In the genomic region with DNA sequence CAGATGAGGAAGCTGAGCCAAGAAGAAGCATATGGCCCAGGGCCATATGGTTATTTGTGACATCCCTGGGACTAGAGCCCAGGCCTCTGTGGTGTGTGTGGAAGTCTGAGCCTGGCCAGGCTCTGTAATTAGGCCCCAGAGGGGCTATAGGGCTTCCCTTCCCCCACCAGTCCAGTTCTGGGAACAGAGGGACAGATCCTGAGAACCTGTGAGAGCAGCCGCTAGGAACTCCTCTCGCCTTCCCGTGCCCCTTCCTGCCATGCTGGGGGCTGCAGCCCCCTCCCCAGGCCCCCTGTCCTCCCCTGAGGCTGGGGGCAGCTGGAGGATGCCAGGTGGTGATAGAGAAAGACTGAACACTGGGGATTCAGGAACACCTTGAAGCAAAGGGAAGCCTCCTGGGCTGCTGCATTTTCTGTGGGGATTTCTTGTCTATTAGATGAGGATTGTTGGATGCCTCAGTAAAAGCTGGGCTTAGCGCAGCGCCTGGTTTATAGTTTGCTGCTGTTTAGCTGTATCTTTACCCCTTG, we compare ENCODE assay signal across 11 cellular contexts. TPM values are rescaled to one million over a fixed set of nuclear protein-coding genes. Genes with fewer than 3 reads are reported as not detected.
DNase-seq lines count a peak whose midpoint lies in the region; ATAC-seq and TF ChIP-seq lines count a peak whose summit lies in the region.
"Had no signal": no experiment of that assay in that cellular context is flagged by ENCODE, and none has a peak within 500 bp of the region (broad histone marks: within the 10 kb centered on the region; RNA-seq: fewer than 3 reads in every experiment).

No MANE protein-coding gene starts in this region.

- peaks cover 6% of the 10 kb centered on the region for H3K9me3 Mint-ChIP-seq in activated naive CD8-positive, alpha-beta T cell (ENCODE audit: low read depth)
- H3K9me3 Mint-ChIP-seq in activated naive CD8-positive, alpha-beta T cell treated with anti-CD3 and anti-CD28 coated beads for 36 hours: peaks cover 4% of the 10 kb centered on the region
- peaks cover 11% of the 10 kb centered on the region for H3K9me3 Mint-ChIP-seq in nephron
- no peaks in the 10 kb centered on the region for H3K9me3 Mint-ChIP-seq in activated CD8-positive, alpha-beta T cell treated with anti-CD3 and anti-CD28 coated beads, Interleukin-2, amount 10 ng/mL, durations not matched to agents 7 days and 5 days (ENCODE audit: insufficient read depth)
- H3K9me3 Mint-ChIP-seq in Calu3 (ENCODE audit: low read depth, unreplicated experiment): peaks cover 2% of the 10 kb centered on the region

- H3K27ac Mint-ChIP-seq in activated naive CD8-positive, alpha-beta T cell: peak overlapping the region; percentile 41
- H3K27ac Mint-ChIP-seq in activated naive CD8-positive, alpha-beta T cell treated with anti-CD3 and anti-CD28 coated beads for 36 hours: no peak overlapping the region
- H3K27ac Mint-ChIP-seq in nephron: peak overlapping the region; percentile 86 to 93 (median 91)
- no peak overlapping the region for H3K27ac Mint-ChIP-seq in activated CD8-positive, alpha-beta T cell treated with anti-CD3 and anti-CD28 coated beads, Interleukin-2, amount 10 ng/mL, durations not matched to agents 7 days and 5 days
- H3K27ac Mint-ChIP-seq in Calu3 (ENCODE audit: unreplicated experiment): no peak overlapping the region
- H3K27ac Mint-ChIP-seq: T-helper 17 cell had no signal

- peaks cover 16% of the 10 kb centered on the region for H3K36me3 Mint-ChIP-seq in activated naive CD8-positive, alpha-beta T cell
- peaks cover 25% of the 10 kb centered on the region for H3K36me3 Mint-ChIP-seq in activated naive CD8-positive, alpha-beta T cell treated with anti-CD3 and anti-CD28 coated beads for 36 hours
- peaks cover 23% of the 10 kb centered on the region for H3K36me3 Mint-ChIP-seq in nephron (ENCODE audit: low read depth)
- H3K36me3 Mint-ChIP-seq in activated CD8-positive, alpha-beta T cell treated with anti-CD3 and anti-CD28 coated beads, Interleukin-2, amount 10 ng/mL, durations not matched to agents 7 days and 5 days (ENCODE audit: low read depth): peaks cover 5% of the 10 kb centered on the region
- peaks cover 10% of the 10 kb centered on the region for H3K36me3 Mint-ChIP-seq in Calu3 (ENCODE audit: insufficient read depth, unreplicated experiment)

- peak overlapping the region in 1 of 2 donors; percentile 17 for H3K4me3 ChIP-seq in vagina

- peaks cover 0 to 11% of the 10 kb centered on the region in 2 donors for H3K36me3 ChIP-seq in vagina

- no peaks in the 10 kb centered on the region for H3K9me3 ChIP-seq in vagina

- DNase-seq in activated naive CD8-positive, alpha-beta T cell treated with anti-CD3 and anti-CD28 coated beads for 36 hours: no peak
- DNase-seq in vagina (ENCODE audit: extremely low spot score in 2 of 2) (no peak), Calu3 (no peak), NCI-H1105 treated with DMSO at 0.1 percent for 48 hours (lab: John Stamatoyannopoulos, UW) (no peak)
- DNase-seq in activated CD8-positive, alpha-beta T cell treated with anti-CD3 and anti-CD28 coated beads, Interleukin-2, amount 10 ng/mL, durations not matched to agents 7 days and 5 days: no peak
- DNase-seq: NCI-H187 treated with DMSO at 0.1 percent for 48 hours, occipital lobe, T-helper 17 cell had no signal

- BruUV-seq in Calu3 (replicated peaks; lab: Mats Ljungman, UMichigan): no TSS peak

- no peaks in the 10 kb centered on the region for H3K27me3 Mint-ChIP-seq in activated naive CD8-positive, alpha-beta T cell
- no peaks in the 10 kb centered on the region for H3K27me3 Mint-ChIP-seq in activated naive CD8-positive, alpha-beta T cell treated with anti-CD3 and anti-CD28 coated beads for 36 hours
- H3K27me3 Mint-ChIP-seq in nephron (ENCODE audit: low read depth): no peaks in the 10 kb centered on the region
- no peaks in the 10 kb centered on the region for H3K27me3 Mint-ChIP-seq in activated CD8-positive, alpha-beta T cell treated with anti-CD3 and anti-CD28 coated beads, Interleukin-2, amount 10 ng/mL, durations not matched to agents 7 days and 5 days (ENCODE audit: low read depth)
- H3K27me3 Mint-ChIP-seq in Calu3 (ENCODE audit: unreplicated experiment): no peaks in the 10 kb centered on the region
- H3K27me3 Mint-ChIP-seq: T-helper 17 cell had no signal

- POLR2A ChIA-PET in activated CD8-positive, alpha-beta T cell treated with anti-CD3 and anti-CD28 coated beads, Interleukin-2, amount 10 ng/mL, durations not matched to agents 7 days and 5 days (lab: Charles Lee): no interaction called here

- TF ChIP-seq CTCF in nephron (IDR thresholded peaks at IDR 0.05; ENCODE audit: unreplicated experiment in 3 of 3) (no peak), vagina (IDR thresholded peaks at IDR 0.05) (no peak), Calu3 (IDR thresholded peaks at IDR 0.05; ENCODE audit: unreplicated experiment) (no peak)

- no peak for TF ChIP-seq POLR2A in vagina (IDR thresholded peaks at IDR 0.05)

- peak; percentile 15 for ATAC-seq in esophagus mucosa
- no peak for ATAC-seq in activated CD8-positive, alpha-beta T cell treated with anti-CD3 and anti-CD28 coated beads, Interleukin-2, amount 10 ng/mL, durations not matched to agents 7 days and 5 days
- ATAC-seq: T-helper 17 cell had no signal

- peaks cover 25% of the 10 kb centered on the region for H3K4me1 ChIP-seq in vagina

- peaks cover 5% of the 10 kb centered on the region for H3K4me1 Mint-ChIP-seq in activated naive CD8-positive, alpha-beta T cell (ENCODE audit: low read depth)
- no peaks in the 10 kb centered on the region for H3K4me1 Mint-ChIP-seq in activated naive CD8-positive, alpha-beta T cell treated with anti-CD3 and anti-CD28 coated beads for 36 hours
- H3K4me1 Mint-ChIP-seq in nephron: peaks cover 22% of the 10 kb centered on the region
- H3K4me1 Mint-ChIP-seq in activated CD8-positive, alpha-beta T cell treated with anti-CD3 and anti-CD28 coated beads, Interleukin-2, amount 10 ng/mL, durations not matched to agents 7 days and 5 days (ENCODE audit: low read depth): no peaks in the 10 kb centered on the region
- H3K4me1 Mint-ChIP-seq in Calu3 (ENCODE audit: low read depth, unreplicated experiment): peaks cover 11% of the 10 kb centered on the region

- H3K27ac ChIP-seq in vagina: peak overlapping the region; percentile 82

- CTCF ChIA-PET in activated CD8-positive, alpha-beta T cell treated with anti-CD3 and anti-CD28 coated beads, Interleukin-2, amount 10 ng/mL, durations not matched to agents 7 days and 5 days (lab: Charles Lee): no interaction called here
- CTCF ChIA-PET in Calu3 (lab: Charles Lee): interaction anchor here (0.6 kb wide), 1 partner anchor 35 kb away, joined by 3 read pairs; no protein-coding TSS in a partner anchor

- H3K27me3 ChIP-seq in vagina: no peaks in the 10 kb centered on the region

- H3K4me3 Mint-ChIP-seq in activated naive CD8-positive, alpha-beta T cell: no peak overlapping the region
- no peak overlapping the region for H3K4me3 Mint-ChIP-seq in activated naive CD8-positive, alpha-beta T cell treated with anti-CD3 and anti-CD28 coated beads for 36 hours
- H3K4me3 Mint-ChIP-seq in nephron (no peak overlapping the region), Calu3 (ENCODE audit: low read depth, unreplicated experiment) (no peak overlapping the region)
- H3K4me3 Mint-ChIP-seq in activated CD8-positive, alpha-beta T cell treated with anti-CD3 and anti-CD28 coated beads, Interleukin-2, amount 10 ng/mL, durations not matched to agents 7 days and 5 days: no peak overlapping the region

- intact Hi-C loops in vagina (cut with DNase I): loop anchor here (2.0 kb wide), 1 partner anchor 33 kb away; a partner anchor contains a TSS
- intact Hi-C loops in Calu3 (cut with micrococcal nuclease; ENCODE audit: unreplicated experiment): no loop called here

RNA-seq across cellular contexts. Expression of a gene that starts 33.3 kb away (rescaled TPM):
- 10 to 100 TPM; 27.2 to 28.5 TPM for total RNA-seq in activated naive CD8-positive, alpha-beta T cell treated with anti-CD3 and anti-CD28 coated beads for 36 hours
- total RNA-seq in esophagus mucosa: 6.3 TPM
- total RNA-seq in vagina: 44.9 TPM
- total RNA-seq in activated CD8-positive, alpha-beta T cell treated with anti-CD3 and anti-CD28 coated beads, Interleukin-2, amount 10 ng/mL, durations not matched to agents 7 days and 5 days: 10 to 100 TPM; 12.1 to 16.4 TPM
- 21.9 and 24.6 TPM in 2 replicates for total RNA-seq in Calu3 (2022)

Comparison
In these comparisons a context has a peak if more than half of its experiments do, and no peak if none do; other contexts are left out.
1. H3K27ac Mint-ChIP-seq: peak in activated naive CD8-positive, alpha-beta T cell (single experiment) and nephron (3 of 3); none in activated naive CD8-positive, alpha-beta T cell treated with anti-CD3 and anti-CD28 coated beads for 36 hours (single experiment), activated CD8-positive, alpha-beta T cell treated with anti-CD3 and anti-CD28 coated beads, Interleukin-2, amount 10 ng/mL, durations not matched to agents 7 days and 5 days (single experiment) and Calu3 (single experiment).